Comparison of ENCODE assay signal across 28 cellular contexts in genomic region chr6:151018035-151018434, GRCh38.
DNase-seq lines count a peak whose midpoint lies in the region; ATAC-seq, FAIRE-seq and TF ChIP-seq lines count a peak whose summit lies in the region.
"Had no signal": no experiment of that assay in that cellular context is flagged by ENCODE, and none has a peak within 500 bp of the region (broad histone marks: within the 10 kb centered on the region; RNA-seq: fewer than 3 reads in every experiment).

No MANE protein-coding gene starts in this region.

- H3K4ac ChIP-seq in mesenchymal stem cell (ENCODE audit: low read depth in 1 of 2, low read length in 2 of 2), result no peak overlapping the region

- H3K27ac ChIP-seq in brain microvascular endothelial cell, result peak overlapping the region; percentile 58
- peak overlapping the region; percentile 55 for H3K27ac ChIP-seq in mesenchymal stem cell (ENCODE audit: low read length, poor library complexity, severe bottlenecking)
- H3K27ac ChIP-seq: C4-2B, esophagus muscularis mucosa, HL-60, SJCRH30 had no signal

- no peak overlapping the region for H4K91ac ChIP-seq in mesenchymal stem cell (ENCODE audit: low read length)

- TF ChIP-seq CTCF in AG10803 (conservative IDR thresholded peaks at IDR 0.05; ENCODE audit: low read length) (no peak), brain microvascular endothelial cell (IDR thresholded peaks at IDR 0.05; ENCODE audit: low read depth, low read length, missing control alignments) (no peak)

- H2AFZ ChIP-seq in mesenchymal stem cell (ENCODE audit: low read depth, low read length), result no peak overlapping the region

- ATAC-seq in GM21390 (IDR thresholded peaks at IDR 0.05; ENCODE audit: unreplicated experiment), result no peak

- peaks cover 18% of the 10 kb centered on the region for H3K4me1 ChIP-seq in mesenchymal stem cell (ENCODE audit: control insufficient read depth, insufficient read depth, low read depth, low read length)
- H3K4me1 ChIP-seq: Caco-2 had no signal

- no peak overlapping the region for H3K4me3 ChIP-seq in AG10803 (ENCODE audit: low read length)
- H3K4me3 ChIP-seq in brain microvascular endothelial cell (ENCODE audit: low read depth, low read length), result no peak overlapping the region
- no peak overlapping the region for H3K4me3 ChIP-seq in mesenchymal stem cell (ENCODE audit: insufficient read depth in 1 of 2, low read depth in 1 of 2, low read length in 2 of 2)
- H3K4me3 ChIP-seq: esophagus muscularis mucosa, SJCRH30, smooth muscle cell had no signal

- H3K79me1 ChIP-seq in mesenchymal stem cell (replicated peaks; ENCODE audit: low read length, poor library complexity, severe bottlenecking), result peaks cover 6% of the 10 kb centered on the region

- H3K18ac ChIP-seq in mesenchymal stem cell (ENCODE audit: low read depth in 1 of 2, low read length in 2 of 2), result peak overlapping the region in 1 of 2 experiments; percentile 56

- H3K9me3 ChIP-seq in mesenchymal stem cell (ENCODE audit: control insufficient read depth, low read length), result no peaks in the 10 kb centered on the region
- H3K9me3 ChIP-seq: Caco-2, esophagus muscularis mucosa, SJCRH30 had no signal

- H2BK120ac ChIP-seq in mesenchymal stem cell (ENCODE audit: low read depth, low read length), result peak overlapping the region; percentile 71

- no peak overlapping the region for H3K9ac ChIP-seq in mesenchymal stem cell (ENCODE audit: low read length)

- no peak overlapping the region for H3K14ac ChIP-seq in mesenchymal stem cell (ENCODE audit: low read length in 2 of 2)

- H2BK12ac ChIP-seq in mesenchymal stem cell (ENCODE audit: low read length in 2 of 2), result no peak overlapping the region

- in situ Hi-C loops in brain microvascular endothelial cell (cut with HindIII; ENCODE audit: low pct_ligation_motif_present, low sequenced_read_pairs), result no loop called here

- H3K36me3 ChIP-seq in brain microvascular endothelial cell (replicated peaks) (peaks cover 23% of the 10 kb centered on the region), mesenchymal stem cell (ENCODE audit: control insufficient read depth in 1 of 2, insufficient read depth in 2 of 2, low read depth in 1 of 2, low read length in 2 of 2) (peaks cover 16 to 52% of the 10 kb centered on the region in 2 experiments)

- no peaks in the 10 kb centered on the region for H3K27me3 ChIP-seq in brain microvascular endothelial cell (replicated peaks)
- H3K27me3 ChIP-seq in mesenchymal stem cell (ENCODE audit: control insufficient read depth in 1 of 2, insufficient read depth in 1 of 2, low read length in 2 of 2), result no peaks in the 10 kb centered on the region
- H3K27me3 ChIP-seq: esophagus muscularis mucosa, SJCRH30 had no signal

- no peak overlapping the region for H2BK5ac ChIP-seq in mesenchymal stem cell (ENCODE audit: low read depth, low read length, poor library complexity, severe bottlenecking)

- peak; percentile 49 for FAIRE-seq in HTR-8/SVneo (lab: Jason Lieb, UNC)
- FAIRE-seq: frontal cortex had no signal

- no peak overlapping the region for H2BK15ac ChIP-seq in mesenchymal stem cell (ENCODE audit: low read depth, poor library complexity, severe bottlenecking)

- DNase-seq in AG10803 (ENCODE audit: low read depth) (peak; percentile 13), HTR-8/SVneo (ENCODE audit: insufficient read length, low spot score) (peak; percentile 50), brain microvascular endothelial cell (no peak), mesenchymal stem cell (peak; percentile 75), SHP77 treated with DMSO at 0.1 percent for 48 hours (lab: John Stamatoyannopoulos, UW) (no peak)
- DNase-seq in activated T-cell treated with anti-CD3 and anti-CD28 coated beads, Interleukin-2, amount 50 U/mL, for 1 hour, result no peak
- no peak for DNase-seq in activated CD4-positive, alpha-beta T cell treated with anti-CD3 and anti-CD28 coated beads, Interleukin-2, amount 50 U/mL, for 1 hour
- DNase-seq: activated CD4-positive, alpha-beta T cell treated with anti-CD3 and anti-CD28 coated beads, Interleukin-2, amount 10 ng/mL, durations not matched to agents 24 days and 14 days; activated gamma-delta T cell treated with Interleukin-2 at 50 U/mL for 16 hours; activated T-cell treated with anti-CD3 and anti-CD28 coated beads, Interleukin-2, amount 50 U/mL, for 24 hours; Caco-2; DND-41; H7; Karpas-422; mammary epithelial cell; NCI-H146; NCI-H226; NCI-H69; nephron progenitor cell; SJCRH30; stimulated activated naive CD4-positive, alpha-beta T cell; T1000 had no signal

- no peak overlapping the region for H3K23ac ChIP-seq in mesenchymal stem cell (ENCODE audit: low read length in 2 of 2)

- no peak overlapping the region for H3K4me2 ChIP-seq in mesenchymal stem cell (ENCODE audit: low read length, poor library complexity, severe bottlenecking)
- H3K4me2 ChIP-seq: smooth muscle cell had no signal

- peak overlapping the region; percentile 22 for H2AK5ac ChIP-seq in mesenchymal stem cell (ENCODE audit: low read length, severe bottlenecking)

- 50% methylated on average over 3 of the region's 7 CpGs for WGBS in mesenchymal stem cell

- H4K8ac ChIP-seq in mesenchymal stem cell (ENCODE audit: low read length), result no peak overlapping the region

Comparison
In these comparisons a context has a peak if more than half of its experiments do, and no peak if none do; other contexts are left out.
1. DNase-seq: peak in AG10803 (single experiment), HTR-8/SVneo (single experiment) and mesenchymal stem cell (single experiment); none in brain microvascular endothelial cell (single experiment), activated T-cell treated with anti-CD3 and anti-CD28 coated beads, Interleukin-2, amount 50 U/mL, for 1 hour (single experiment), activated CD4-positive, alpha-beta T cell treated with anti-CD3 and anti-CD28 coated beads, Interleukin-2, amount 50 U/mL, for 1 hour (single experiment) and SHP77 treated with DMSO at 0.1 percent for 48 hours (single experiment).